8 cellular contexts compared by ENCODE assay signal in the genomic region with DNA sequence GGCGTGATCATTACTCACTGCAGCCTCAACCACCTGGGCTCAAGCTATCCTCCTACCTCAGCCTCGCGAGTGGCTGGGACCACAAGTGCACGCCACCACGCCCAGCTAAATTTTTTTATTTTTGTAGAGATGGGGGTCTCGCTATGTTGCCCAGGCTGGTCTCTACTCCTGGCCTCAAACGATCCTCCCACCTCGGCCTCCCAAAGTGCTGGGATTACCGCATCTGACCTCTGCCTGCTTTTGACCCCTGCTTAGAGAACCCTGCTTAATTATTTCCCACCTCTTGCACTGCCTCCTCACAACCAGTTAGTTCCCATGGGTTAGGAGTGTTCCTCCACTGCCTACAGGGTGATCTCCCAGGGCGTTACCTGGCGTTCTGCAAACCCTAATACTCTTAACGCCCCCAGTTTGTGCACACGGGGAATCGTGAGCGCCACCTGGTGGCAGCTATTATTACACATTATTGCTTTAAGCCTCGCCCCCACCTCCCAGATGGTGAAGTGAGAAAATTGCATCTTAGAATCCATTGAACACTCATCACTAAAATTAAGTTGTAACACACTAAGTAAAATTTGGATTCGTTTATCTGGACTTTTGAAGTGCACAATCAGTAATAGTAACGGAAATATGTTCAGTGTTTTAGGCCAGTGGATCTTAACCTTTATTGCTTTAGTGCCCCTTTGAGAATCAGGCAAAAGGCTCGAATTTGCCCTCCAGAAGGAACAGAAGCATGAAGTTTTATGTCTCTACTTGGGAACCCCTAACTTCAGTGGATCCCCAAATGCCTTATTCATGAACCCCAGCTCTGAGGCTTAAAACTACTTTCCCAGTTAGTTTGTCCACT.
A peak's percentile ranks its signal among the peaks of the same experiment; 100 is the strongest.
DNase-seq lines count a peak whose midpoint lies in the region; ATAC-seq and TF ChIP-seq lines count a peak whose summit lies in the region.

No MANE protein-coding gene starts in this region.

- peak; percentile 22 to 73 (median 54) for DNase-seq in CD4-positive, CD25-positive, alpha-beta regulatory T cell
- peak; percentile 69 for DNase-seq in HEK293T (ENCODE audit: extremely low spot score)
- no peak for DNase-seq in RWPE2 (ENCODE audit: low spot score)
- peak; percentile 26 for DNase-seq in activated effector memory CD4-positive, alpha-beta T cell treated with Interleukin-2 at 50 U/mL for 16 hours
- DNase-seq in glomerular visceral epithelial cell (ENCODE audit: extremely low spot score), result peak; percentile 57
- DNase-seq in smooth muscle cell of the brain vasculature (ENCODE audit: low read depth, low spot score), result peak; percentile 7

- H3K27me3 ChIP-seq in CD4-positive, CD25-positive, alpha-beta regulatory T cell (ENCODE audit: control insufficient read depth, insufficient read depth, low read length), result peaks cover 5% of the 10 kb centered on the region
- no peaks in the 10 kb centered on the region for H3K27me3 ChIP-seq in RWPE2 (ENCODE audit: insufficient read depth, poor library complexity, severe bottlenecking)

- no peaks in the 10 kb centered on the region for H3K36me3 ChIP-seq in CD4-positive, CD25-positive, alpha-beta regulatory T cell (ENCODE audit: control insufficient read depth, insufficient read depth, low read length)
- H3K36me3 ChIP-seq in RWPE2 (ENCODE audit: low read depth), result no peaks in the 10 kb centered on the region

- H3K4me3 ChIP-seq in CD4-positive, CD25-positive, alpha-beta regulatory T cell (ENCODE audit: low read depth, low read length), result no peak overlapping the region
- no peak overlapping the region for H3K4me3 ChIP-seq in RWPE2 (ENCODE audit: severe bottlenecking)

- no peaks in the 10 kb centered on the region for H3K36me3 Mint-ChIP-seq in CD4-positive, CD25-positive, alpha-beta regulatory T cell

- H3K4me1 ChIP-seq in CD4-positive, CD25-positive, alpha-beta regulatory T cell (ENCODE audit: control insufficient read depth, insufficient read depth, low read length, poor library complexity, severe bottlenecking), result no peaks in the 10 kb centered on the region
- H3K4me1 ChIP-seq in RWPE2 (ENCODE audit: insufficient read depth, poor library complexity, severe bottlenecking), result no peaks in the 10 kb centered on the region

- no peaks in the 10 kb centered on the region for H3K9me3 ChIP-seq in CD4-positive, CD25-positive, alpha-beta regulatory T cell (ENCODE audit: control insufficient read depth in 2 of 2, low read length in 2 of 2)
- no peaks in the 10 kb centered on the region for H3K9me3 ChIP-seq in RWPE2 (ENCODE audit: severe bottlenecking)

- peaks cover 0 to 2% (median 0%) of the 10 kb centered on the region in 4 donors for H3K4me1 Mint-ChIP-seq in CD4-positive, CD25-positive, alpha-beta regulatory T cell

- no peaks in the 10 kb centered on the region for H3K9me3 Mint-ChIP-seq in CD4-positive, CD25-positive, alpha-beta regulatory T cell

- H3K27ac ChIP-seq in CD4-positive, CD25-positive, alpha-beta regulatory T cell (ENCODE audit: insufficient read depth, low read length, poor library complexity, severe bottlenecking), result no peak overlapping the region
- H3K27ac ChIP-seq in RWPE2 (ENCODE audit: poor library complexity, severe bottlenecking), result no peak overlapping the region

- H3K27ac Mint-ChIP-seq in CD4-positive, CD25-positive, alpha-beta regulatory T cell, result peak overlapping the region in 1 of 3 donors; percentile 73

- H3K27me3 Mint-ChIP-seq in CD4-positive, CD25-positive, alpha-beta regulatory T cell, result peaks cover 19% of the 10 kb centered on the region

- ATAC-seq in CD4-positive, CD25-positive, alpha-beta regulatory T cell (ENCODE audit: low read depth in 2 of 2), result peak; percentile 66 to 74
- ATAC-seq in RWPE2 (ENCODE audit: low read depth), result peak; percentile 65; the same call in 2 of the 3 replicates
- ATAC-seq in GM21367 (IDR thresholded peaks at IDR 0.05; ENCODE audit: unreplicated experiment), result no peak
- ATAC-seq in GM19463 (IDR thresholded peaks at IDR 0.05; ENCODE audit: unreplicated experiment), result no peak

- no peak overlapping the region for H3K4me3 Mint-ChIP-seq in CD4-positive, CD25-positive, alpha-beta regulatory T cell

- TF ChIP-seq CTCF in RWPE2 (IDR thresholded peaks at IDR 0.05; ENCODE audit: poor library complexity, severe bottlenecking), result peak; percentile 94

- POLR2A ChIA-PET in HEK293T (lab: Yijun Ruan, JAX), result no interaction called here

- CTCF ChIA-PET in HEK293T (lab: Yijun Ruan, JAX), result interaction anchor here (0.6 to 4.3 kb wide), 8 partner anchors 9 to 159 kb away, joined by 3 to 27 read pairs (median 6); no protein-coding TSS in a partner anchor

TF ChIP-seq in HEK293T, 16 proteins besides CTCF, POLR2A, EP300 and RAD21:
- TF ChIP-seq NFRKB (IDR thresholded peaks at IDR 0.05), result no peak
- TF ChIP-seq ELF4 (IDR thresholded peaks at IDR 0.05), result no peak
- TF ChIP-seq FOXK2 (IDR thresholded peaks at IDR 0.05), result no peak
- TF ChIP-seq SUZ12 (IDR thresholded peaks at IDR 0.05), result no peak
- no peak for TF ChIP-seq ZNF384 (IDR thresholded peaks at IDR 0.05)
- no peak for TF ChIP-seq CTBP1 (IDR thresholded peaks at IDR 0.05; ENCODE audit: borderline replicate concordance)
- TF ChIP-seq ARNT (IDR thresholded peaks at IDR 0.05), result no peak
- TF ChIP-seq SP1 (IDR thresholded peaks at IDR 0.05), result no peak
- TF ChIP-seq FOXM1 (IDR thresholded peaks at IDR 0.05; ENCODE audit: borderline replicate concordance), result no peak
- no peak for TF ChIP-seq LEF1 (IDR thresholded peaks at IDR 0.05; ENCODE audit: borderline replicate concordance)
- no peak for TF ChIP-seq FOXA1 (IDR thresholded peaks at IDR 0.05)
- TF ChIP-seq, protein P1, sequence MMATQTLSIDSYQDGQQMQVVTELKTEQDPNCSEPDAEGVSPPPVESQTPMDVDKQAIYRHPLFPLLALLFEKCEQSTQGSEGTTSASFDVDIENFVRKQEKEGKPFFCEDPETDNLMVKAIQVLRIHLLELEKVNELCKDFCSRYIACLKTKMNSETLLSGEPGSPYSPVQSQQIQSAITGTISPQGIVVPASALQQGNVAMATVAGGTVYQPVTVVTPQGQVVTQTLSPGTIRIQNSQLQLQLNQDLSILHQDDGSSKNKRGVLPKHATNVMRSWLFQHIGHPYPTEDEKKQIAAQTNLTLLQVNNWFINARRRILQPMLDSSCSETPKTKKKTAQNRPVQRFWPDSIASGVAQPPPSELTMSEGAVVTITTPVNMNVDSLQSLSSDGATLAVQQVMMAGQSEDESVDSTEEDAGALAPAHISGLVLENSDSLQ (IDR thresholded peaks at IDR 0.05), result no peak
- TF ChIP-seq TARDBP (IDR thresholded peaks at IDR 0.05), result no peak

Comparison
In these comparisons a context has a peak if more than half of its experiments do, and no peak if none do; other contexts are left out.
1. ATAC-seq: peak in CD4-positive, CD25-positive, alpha-beta regulatory T cell (2 of 2) and RWPE2 (single experiment); none in GM21367 (single experiment) and GM19463 (single experiment).